ENCODE assay signal across 8 cellular contexts in genomic region chrX:279757-280604, GRCh38. TPM values are rescaled to one million over a fixed set of nuclear protein-coding genes. Genes with fewer than 3 reads are reported as not detected.
DNase-seq lines count a peak whose midpoint lies in the region; ATAC-seq, FAIRE-seq and TF ChIP-seq lines count a peak whose summit lies in the region.
"Not testable (repeated sequence)": the region's sequence is repeated elsewhere in the genome, so short reads cannot be mapped to it uniquely, and the experiment has no call there.

No MANE protein-coding gene starts in this region.

- not testable (repeated sequence) for H3K9me3 Mint-ChIP-seq in CD4-positive, CD25-positive, alpha-beta regulatory T cell; activated T-cell treated with anti-CD3 and anti-CD28 coated beads, Interleukin-2, amount 50 U/mL, for 4 hours; central memory CD8-positive, alpha-beta T cell; natural killer cell treated with Interleukin-12 subunit alpha and Interleukin-12 subunit beta and Interleukin-15 and Interleukin-18, amount 100 ng/mL, for 72 hours; stimulated activated naive CD8-positive, alpha-beta T cell treated with anti-CD3 and anti-CD28 coated beads, Interleukin-15, amount 100 ng/mL, for 72 hours

- not testable (repeated sequence) for H3K9ac ChIP-seq in SU-DHL-6 (ENCODE audit: low read length)

- not testable (repeated sequence) for TF ChIP-seq CTCF in SU-DHL-6 (IDR thresholded peaks at IDR 0.05; ENCODE audit: insufficient read depth, low read length, poor library complexity, severe bottlenecking)

- WGBS in iPS DF 6.9 (ENCODE audit: insufficient coverage, insufficient read length) = 100% methylated on average over 1 of the region's 45 CpGs

- H2AFZ ChIP-seq in SU-DHL-6 (ENCODE audit: low read depth, low read length, severe bottlenecking) = not testable (repeated sequence)

- H3K4me3 ChIP-seq in CD4-positive, CD25-positive, alpha-beta regulatory T cell (ENCODE audit: low read depth, low read length); SU-DHL-6 (ENCODE audit: insufficient read depth, low read length, poor library complexity, severe bottlenecking): not testable (repeated sequence)
- H3K4me3 ChIP-seq in iPS DF 6.9 (ENCODE audit: low read length) = peak overlapping the region; percentile 8; the same call in 1 of the 2 replicates

- peak overlapping the region; percentile 15 to 82 (median 72) for H3K4me3 Mint-ChIP-seq in CD4-positive, CD25-positive, alpha-beta regulatory T cell
- H3K4me3 Mint-ChIP-seq in activated T-cell treated with anti-CD3 and anti-CD28 coated beads, Interleukin-2, amount 50 U/mL, for 4 hours = peak overlapping the region; percentile 33
- H3K4me3 Mint-ChIP-seq in central memory CD8-positive, alpha-beta T cell = peak overlapping the region; percentile 73
- peak overlapping the region; percentile 30 for H3K4me3 Mint-ChIP-seq in natural killer cell treated with Interleukin-12 subunit alpha and Interleukin-12 subunit beta and Interleukin-15 and Interleukin-18, amount 100 ng/mL, for 72 hours
- peak overlapping the region; percentile 66 to 69 for H3K4me3 Mint-ChIP-seq in stimulated activated naive CD8-positive, alpha-beta T cell treated with anti-CD3 and anti-CD28 coated beads, Interleukin-15, amount 100 ng/mL, for 72 hours

- H3K4me1 ChIP-seq in CD4-positive, CD25-positive, alpha-beta regulatory T cell (ENCODE audit: control insufficient read depth, insufficient read depth, low read length, poor library complexity, severe bottlenecking) = peaks cover 20% of the 10 kb centered on the region
- not testable (repeated sequence) for H3K4me1 ChIP-seq in iPS DF 6.9 (ENCODE audit: control insufficient read depth, insufficient read depth, low read length)

- not testable (repeated sequence) for H3K27ac Mint-ChIP-seq in CD4-positive, CD25-positive, alpha-beta regulatory T cell; natural killer cell treated with Interleukin-12 subunit alpha and Interleukin-12 subunit beta and Interleukin-15 and Interleukin-18, amount 100 ng/mL, for 72 hours; stimulated activated naive CD8-positive, alpha-beta T cell treated with anti-CD3 and anti-CD28 coated beads, Interleukin-15, amount 100 ng/mL, for 72 hours
- peak overlapping the region; percentile 81 for H3K27ac Mint-ChIP-seq in central memory CD8-positive, alpha-beta T cell (ENCODE audit: low read depth)

- H4K20me1 ChIP-seq in SU-DHL-6 (ENCODE audit: low read depth, low read length) = not testable (repeated sequence)

- not testable (repeated sequence) for H3K79me2 ChIP-seq in SU-DHL-6 (ENCODE audit: insufficient read depth, low read length)

- H3K4me2 ChIP-seq in SU-DHL-6 (ENCODE audit: low read depth, low read length, poor library complexity, severe bottlenecking) = not testable (repeated sequence)

- not testable (repeated sequence) for H3K27me3 Mint-ChIP-seq in CD4-positive, CD25-positive, alpha-beta regulatory T cell; activated T-cell treated with anti-CD3 and anti-CD28 coated beads, Interleukin-2, amount 50 U/mL, for 4 hours (ENCODE audit: low read depth); central memory CD8-positive, alpha-beta T cell; natural killer cell treated with Interleukin-12 subunit alpha and Interleukin-12 subunit beta and Interleukin-15 and Interleukin-18, amount 100 ng/mL, for 72 hours; stimulated activated naive CD8-positive, alpha-beta T cell treated with anti-CD3 and anti-CD28 coated beads, Interleukin-15, amount 100 ng/mL, for 72 hours

- not testable (repeated sequence) for H3K36me3 ChIP-seq in CD4-positive, CD25-positive, alpha-beta regulatory T cell (ENCODE audit: control insufficient read depth, insufficient read depth, low read length); SU-DHL-6 (ENCODE audit: low read length); iPS DF 6.9 (ENCODE audit: control insufficient read depth, insufficient read depth, low read length)

- H3K9me3 ChIP-seq in CD4-positive, CD25-positive, alpha-beta regulatory T cell (ENCODE audit: control insufficient read depth in 2 of 2, low read length in 2 of 2); SU-DHL-6 (ENCODE audit: insufficient read depth, low read length); iPS DF 6.9 (ENCODE audit: control insufficient read depth, insufficient read depth, low read length): not testable (repeated sequence)

- not testable (repeated sequence) for H3K36me3 Mint-ChIP-seq in CD4-positive, CD25-positive, alpha-beta regulatory T cell; activated T-cell treated with anti-CD3 and anti-CD28 coated beads, Interleukin-2, amount 50 U/mL, for 4 hours (ENCODE audit: insufficient read depth); central memory CD8-positive, alpha-beta T cell (ENCODE audit: insufficient read depth); natural killer cell treated with Interleukin-12 subunit alpha and Interleukin-12 subunit beta and Interleukin-15 and Interleukin-18, amount 100 ng/mL, for 72 hours

- H3K27ac ChIP-seq in CD4-positive, CD25-positive, alpha-beta regulatory T cell (ENCODE audit: insufficient read depth, low read length, poor library complexity, severe bottlenecking); iPS DF 6.9 (ENCODE audit: low read length): not testable (repeated sequence)
- 0 out of 2 replicates have a peak overlapping the region, but pooled peaks have one; percentile 37 for H3K27ac ChIP-seq in SU-DHL-6 (ENCODE audit: low read depth, low read length)

- H3K9me2 ChIP-seq in SU-DHL-6 (replicated peaks; ENCODE audit: insufficient read depth, low read length) = not testable (repeated sequence)

- H3K27me3 ChIP-seq in CD4-positive, CD25-positive, alpha-beta regulatory T cell (ENCODE audit: control insufficient read depth, insufficient read depth, low read length); SU-DHL-6 (ENCODE audit: low read length); iPS DF 6.9 (ENCODE audit: control insufficient read depth, insufficient read depth, low read length): not testable (repeated sequence)

- peaks cover 0 to 54% (median 13%) of the 10 kb centered on the region in 4 donors for H3K4me1 Mint-ChIP-seq in CD4-positive, CD25-positive, alpha-beta regulatory T cell
- H3K4me1 Mint-ChIP-seq in activated T-cell treated with anti-CD3 and anti-CD28 coated beads, Interleukin-2, amount 50 U/mL, for 4 hours (ENCODE audit: low read depth) = peaks cover 14% of the 10 kb centered on the region
- H3K4me1 Mint-ChIP-seq in central memory CD8-positive, alpha-beta T cell = peaks cover 30% of the 10 kb centered on the region
- peaks cover 0 to 17% of the 10 kb centered on the region in 2 donors for H3K4me1 Mint-ChIP-seq in natural killer cell treated with Interleukin-12 subunit alpha and Interleukin-12 subunit beta and Interleukin-15 and Interleukin-18, amount 100 ng/mL, for 72 hours (ENCODE audit: low read depth in 2 of 2)
- H3K4me1 Mint-ChIP-seq in stimulated activated naive CD8-positive, alpha-beta T cell treated with anti-CD3 and anti-CD28 coated beads, Interleukin-15, amount 100 ng/mL, for 72 hours = peaks cover 54% of the 10 kb centered on the region

- FAIRE-seq in HTR-8/SVneo (lab: Jason Lieb, UNC) = peak; percentile 91

- not testable (repeated sequence) for DNase-seq in CD4-positive, CD25-positive, alpha-beta regulatory T cell; HTR-8/SVneo (ENCODE audit: insufficient read length, low spot score); activated T-cell treated with anti-CD3 and anti-CD28 coated beads, Interleukin-2, amount 50 U/mL, for 4 hours; central memory CD8-positive, alpha-beta T cell (ENCODE audit: low spot score in 2 of 2); iPS DF 6.9 (ENCODE audit: low read depth, low spot score); natural killer cell treated with Interleukin-12 subunit alpha and Interleukin-12 subunit beta and Interleukin-15 and Interleukin-18, amount 100 ng/mL, for 72 hours (ENCODE audit: low spot score); stimulated activated naive CD8-positive, alpha-beta T cell treated with anti-CD3 and anti-CD28 coated beads, Interleukin-15, amount 100 ng/mL, for 72 hours

- not testable (repeated sequence) for ATAC-seq in CD4-positive, CD25-positive, alpha-beta regulatory T cell (ENCODE audit: low read depth in 2 of 2); activated T-cell treated with anti-CD3 and anti-CD28 coated beads, Interleukin-2, amount 50 U/mL, for 4 hours; central memory CD8-positive, alpha-beta T cell (replicated peaks; ENCODE audit: extremely low read depth, poor library complexity, severe bottlenecking); natural killer cell treated with Interleukin-12 subunit alpha and Interleukin-12 subunit beta and Interleukin-15 and Interleukin-18, amount 100 ng/mL, for 72 hours; stimulated activated naive CD8-positive, alpha-beta T cell treated with anti-CD3 and anti-CD28 coated beads, Interleukin-15, amount 100 ng/mL, for 72 hours

- peaks cover 15% of the 10 kb centered on the region for H3F3A ChIP-seq in SU-DHL-6 (ENCODE audit: insufficient read depth)

RNA-seq across cellular contexts. Expression of gene PLCXD1, which starts 1.2 kb away (rescaled TPM):
- total RNA-seq in CD4-positive, CD25-positive, alpha-beta regulatory T cell = 13.3 TPM
- polyA plus RNA-seq in CD4-positive, CD25-positive, alpha-beta regulatory T cell = 1 to 10 TPM; 2.9 to 5.9 (median 4.3) TPM
- 10 to 100 TPM; 23.6 to 57.6 (median 24.1) TPM for total RNA-seq in activated T-cell treated with anti-CD3 and anti-CD28 coated beads, Interleukin-2, amount 50 U/mL, for 4 hours
- 10 to 100 TPM; 18.3 to 61.7 TPM for total RNA-seq in natural killer cell treated with Interleukin-12 subunit alpha and Interleukin-12 subunit beta and Interleukin-15 and Interleukin-18, amount 100 ng/mL, for 72 hours

RNA-seq across cellular contexts. Expression of gene GTPBP6, which starts 38.6 kb away (rescaled TPM):
- 62.2 TPM for total RNA-seq in CD4-positive, CD25-positive, alpha-beta regulatory T cell
- polyA plus RNA-seq in CD4-positive, CD25-positive, alpha-beta regulatory T cell = 10 to 100 TPM; 29.7 to 42.8 (median 35.6) TPM
- 100 to 1,000 TPM; 123 to 142 (median 134) TPM for total RNA-seq in activated T-cell treated with anti-CD3 and anti-CD28 coated beads, Interleukin-2, amount 50 U/mL, for 4 hours
- 10 to 100 TPM; 45.8 to 69.6 TPM for total RNA-seq in natural killer cell treated with Interleukin-12 subunit alpha and Interleukin-12 subunit beta and Interleukin-15 and Interleukin-18, amount 100 ng/mL, for 72 hours
